13 cellular contexts compared by ENCODE assay signal in the genomic region with DNA sequence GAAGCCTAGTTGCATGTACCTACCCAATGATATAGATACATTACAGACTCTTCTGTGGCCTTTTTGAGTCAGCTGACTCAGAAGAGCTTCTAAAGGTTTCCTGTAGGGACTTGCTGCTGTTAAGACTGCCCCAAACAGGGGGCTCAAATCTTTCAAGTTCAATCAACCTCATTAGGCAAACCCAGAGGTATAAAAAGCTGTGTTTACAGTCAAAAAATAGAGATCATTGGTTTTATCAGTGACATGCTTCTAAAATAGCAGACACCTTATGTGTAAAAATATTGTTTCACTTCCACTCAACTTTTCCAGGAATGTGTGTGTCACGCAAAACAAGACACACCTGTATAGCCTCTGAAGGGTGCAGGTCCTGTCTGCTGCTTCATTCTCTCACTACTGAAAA.
DNase-seq lines count a peak whose midpoint lies in the region; ATAC-seq, FAIRE-seq and TF ChIP-seq lines count a peak whose summit lies in the region.
"Had no signal": no experiment of that assay in that cellular context is flagged by ENCODE, and none has a peak within 500 bp of the region (broad histone marks: within the 10 kb centered on the region; RNA-seq: fewer than 3 reads in every experiment).

No MANE protein-coding gene starts in this region.

- ATAC-seq in GM19328 (IDR thresholded peaks at IDR 0.05; ENCODE audit: unreplicated experiment), result peak; percentile 70
- ATAC-seq in HG02623 (IDR thresholded peaks at IDR 0.05; ENCODE audit: unreplicated experiment), result peak; percentile 58
- ATAC-seq in HG03442 (IDR thresholded peaks at IDR 0.05; ENCODE audit: unreplicated experiment), result peak; percentile 62
- no peak for ATAC-seq in HG03196 (IDR thresholded peaks at IDR 0.05; ENCODE audit: unreplicated experiment)
- no peak for ATAC-seq in mucosa of descending colon

- no peaks in the 10 kb centered on the region for H3K36me3 ChIP-seq in mucosa of descending colon (ENCODE audit: low read depth)
- H3K36me3 ChIP-seq: esophagus squamous epithelium, vagina had no signal

- intact Hi-C loops in mucosa of descending colon (cut with DNase I, micrococcal nuclease), result no loop called here

- no peaks in the 10 kb centered on the region for H3K4me1 ChIP-seq in mucosa of descending colon (ENCODE audit: low read depth)
- H3K4me1 ChIP-seq: esophagus squamous epithelium, vagina had no signal

- no peak for TF ChIP-seq CTCF in mucosa of descending colon (IDR thresholded peaks at IDR 0.05)

- no peak for TF ChIP-seq POLR2A in GM12892 (IDR thresholded peaks at IDR 0.05; ENCODE audit: low read depth, low read length)

- no peak overlapping the region for H3K4me3 ChIP-seq in mucosa of descending colon
- H3K4me3 ChIP-seq: esophagus squamous epithelium, vagina had no signal

- FAIRE-seq in GM12892 (lab: Jason Lieb, UNC), result peak; percentile 86

- DNase-seq in GM12892 (ENCODE audit: insufficient read length) (no peak), NCI-H526 treated with DMSO at 0.1 percent for 48 hours (lab: John Stamatoyannopoulos, UW) (no peak), mucosa of descending colon (no peak), NAMALWA (ENCODE audit: low spot score) (no peak)
- DNase-seq: esophagus squamous epithelium; HCEC 1CT; NCI-H446; stimulated activated CD8-positive, alpha-beta memory T cell treated with anti-CD3 and anti-CD28 coated beads, Interleukin-4, amount 100 ng/mL, for 48 hours had no signal

- H3K9me3 ChIP-seq in mucosa of descending colon, result no peaks in the 10 kb centered on the region
- H3K9me3 ChIP-seq: esophagus squamous epithelium, vagina had no signal

Comparison
In these comparisons a context has a peak if more than half of its experiments do, and no peak if none do; other contexts are left out.
1. ATAC-seq: peak in GM19328 (single experiment), HG02623 (single experiment) and HG03442 (single experiment); none in HG03196 (single experiment) and mucosa of descending colon (single experiment).